In the genomic region with DNA sequence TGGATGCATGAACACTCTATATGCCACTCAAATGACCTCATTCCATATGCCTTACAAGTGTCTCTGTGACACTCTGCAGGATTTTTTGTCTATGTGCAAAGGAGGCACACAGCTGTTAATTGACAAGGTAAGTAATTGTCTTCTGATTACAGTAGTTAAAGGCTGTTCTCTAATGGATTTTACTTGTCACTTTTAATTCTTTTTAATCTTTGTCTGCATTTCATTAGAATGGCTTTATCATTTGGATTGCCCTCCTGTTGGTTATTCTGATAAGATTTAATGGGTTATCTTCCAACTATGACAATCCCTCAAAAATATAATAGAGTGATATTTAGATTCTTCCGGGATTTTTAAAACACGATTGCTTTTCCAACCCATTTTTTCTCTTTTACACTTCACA, we compare ENCODE assay signal across 32 cellular contexts.
"Had no signal": no experiment of that assay in that cellular context is flagged by ENCODE, and none has a peak within 500 bp of the region (broad histone marks: within the 10 kb centered on the region; RNA-seq: fewer than 3 reads in every experiment).

No MANE protein-coding gene starts in this region.

- H3K27me3 ChIP-seq: cardiac muscle cell, MG63, Peyer's patch, SJSA1 had no signal

- H3K36me3 ChIP-seq: cardiac muscle cell, MG63, Peyer's patch, SJSA1 had no signal

- H3K27ac ChIP-seq: cardiac muscle cell, Peyer's patch, SJSA1, VCaP had no signal

- H3K4me3 ChIP-seq: cardiac muscle cell, MG63, Peyer's patch, SJSA1 had no signal

- DNase-seq: activated CD4-positive, alpha-beta memory T cell treated with anti-CD3 and anti-CD28 coated beads, Interleukin-2, amount 10 ng/mL, durations not matched to agents 7 days and 5 days; activated CD4-positive, alpha-beta T cell treated with anti-CD3 and anti-CD28 coated beads for 1 hour; activated CD4-positive, alpha-beta T cell treated with anti-CD3 and anti-CD28 coated beads for 48 hours; activated CD4-positive, CD25-positive, alpha-beta regulatory T cell; activated CD8-positive, alpha-beta memory T cell treated with anti-CD3 and anti-CD28 coated beads for 24 hours; activated CD8-positive, alpha-beta memory T cell treated with anti-CD3 and anti-CD28 coated beads, Interleukin-2, amount 10 ng/mL, durations not matched to agents 7 days and 5 days; activated CD8-positive, alpha-beta memory T cell treated with anti-CD3 and anti-CD28 coated beads, Interleukin-2, amount 50 U/mL, for 48 hours; activated effector memory CD4-positive, alpha-beta T cell treated with Interleukin-2 at 50 U/mL for 16 hours; activated naive CD4-positive, alpha-beta T cell treated with anti-CD3 and anti-CD28 coated beads, Interleukin-2, amount 10 ng/mL, durations not matched to agents 7 days and 5 days; activated naive CD8-positive, alpha-beta T cell treated with anti-CD3 and anti-CD28 coated beads for 36 hours; activated T-cell treated with anti-CD3 and anti-CD28 coated beads, Interleukin-2, amount 50 U/mL, for 48 hours; amniotic stem cell; aorta; Kasumi-1; KG1; MG63; NCI-H1092 treated with DMSO at 0.1 percent for 48 hours; NCI-H1417 treated with DMSO at 0.1 percent for 48 hours; NCI-H187 treated with DMSO at 0.1 percent for 48 hours; NCI-H2081; NCI-H345; NCI-H526 treated with DMSO at 0.1 percent for 48 hours; NK-92 treated with Interleukin-12 subunit alpha and Interleukin-12 subunit beta, amount 100 ng/mL, for 24 hours; PC-3; Peyer's patch; RPMI8226; SHP77 treated with DMSO at 0.1 percent for 48 hours; T-cell; T-helper 17 cell had no signal

- H3K9me3 ChIP-seq: MG63, Peyer's patch, SJSA1 had no signal
